25 cellular contexts compared by ENCODE assay signal in the genomic region with DNA sequence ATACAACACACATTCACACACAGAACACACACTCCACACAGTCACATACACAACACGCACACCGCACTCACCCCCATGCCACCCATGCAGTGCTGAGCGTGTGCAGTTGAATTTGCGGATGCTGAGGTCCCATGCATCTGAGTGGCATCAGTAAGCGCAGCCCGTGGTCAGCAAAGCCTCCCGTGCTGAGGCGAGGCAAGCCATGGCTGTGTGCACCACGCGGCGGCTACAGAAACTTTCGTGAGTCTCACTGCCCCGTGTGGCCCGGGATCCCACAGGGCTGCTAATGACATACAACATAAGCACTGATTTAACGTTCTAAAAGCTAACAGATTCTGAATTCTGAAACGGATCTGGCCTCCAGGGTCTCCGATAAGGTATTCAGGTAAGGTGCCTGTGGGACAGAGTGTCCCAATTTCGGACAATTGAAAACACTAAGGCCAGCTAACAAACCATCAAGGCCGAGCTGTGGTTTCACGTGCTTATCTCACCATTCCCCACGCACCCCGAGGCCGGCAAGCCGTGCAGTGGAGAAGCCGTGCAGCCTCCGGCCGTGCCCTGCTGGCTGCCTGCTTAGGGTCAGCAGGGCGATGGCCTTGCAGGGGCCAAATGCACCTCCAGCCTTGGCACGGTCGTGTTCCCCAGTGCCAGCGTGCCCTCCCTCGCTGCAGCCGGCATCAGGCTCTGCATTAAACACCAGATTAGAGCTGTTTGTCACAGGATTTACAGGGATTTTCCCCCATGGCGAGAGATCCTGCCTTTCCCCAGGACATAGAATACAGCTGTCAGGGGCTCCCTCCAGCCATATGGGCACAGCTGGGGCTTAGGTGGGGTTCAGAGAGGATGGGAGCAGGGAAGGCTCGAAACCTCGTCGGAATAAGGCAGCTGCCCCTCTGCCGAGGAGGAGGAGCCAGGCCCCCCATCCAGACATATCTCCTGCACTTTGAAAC.
DNase-seq lines count a peak whose midpoint lies in the region; ATAC-seq and TF ChIP-seq lines count a peak whose summit lies in the region.
"Had no signal": no experiment of that assay in that cellular context is flagged by ENCODE, and none has a peak within 500 bp of the region (broad histone marks: within the 10 kb centered on the region; RNA-seq: fewer than 3 reads in every experiment).

No MANE protein-coding gene starts in this region.

- H2AFZ ChIP-seq in SK-N-SH (ENCODE audit: low read depth): no peak overlapping the region
- no peak overlapping the region for H2AFZ ChIP-seq in neuronal stem cell (ENCODE audit: low read length)

- TF ChIP-seq CTCF in SK-N-SH (IDR thresholded peaks at IDR 0.05): no peak

- peaks cover 8% of the 10 kb centered on the region for H3K79me1 ChIP-seq in neuronal stem cell (ENCODE audit: low read depth, low read length)

- POLR2A ChIA-PET in SK-N-SH (lab: Yijun Ruan, JAX): no interaction called here
- POLR2A ChIA-PET in activated CD8-positive, alpha-beta T cell treated with anti-CD3 and anti-CD28 coated beads, Interleukin-2, amount 10 ng/mL, durations not matched to agents 7 days and 5 days (lab: Charles Lee): no interaction called here

- H3K9me2 ChIP-seq in SK-N-SH: no peaks in the 10 kb centered on the region

- H3K18ac ChIP-seq in neuronal stem cell (ENCODE audit: low read length): peak overlapping the region; percentile 84

- H3K9me3 Mint-ChIP-seq in activated CD8-positive, alpha-beta T cell treated with anti-CD3 and anti-CD28 coated beads, Interleukin-2, amount 10 ng/mL, durations not matched to agents 7 days and 5 days (ENCODE audit: insufficient read depth): no peaks in the 10 kb centered on the region
- H3K9me3 Mint-ChIP-seq: activated naive CD8-positive, alpha-beta T cell treated with anti-CD3 and anti-CD28 coated beads, Interleukin-2, amount 50 U/mL, for 24 hours; natural killer cell treated with Interleukin-12 subunit alpha and Interleukin-12 subunit beta and Interleukin-15 and Interleukin-18, amount 100 ng/mL, for 72 hours had no signal

- H2BK120ac ChIP-seq in neuronal stem cell (ENCODE audit: low read depth, low read length): no peak overlapping the region

- no peak for TF ChIP-seq RAD21 in SK-N-SH (IDR thresholded peaks at IDR 0.05; ENCODE audit: low read length)

- H3K14ac ChIP-seq in neuronal stem cell (ENCODE audit: low read length): peak overlapping the region; percentile 63

- no peaks in the 10 kb centered on the region for H3K4me1 ChIP-seq in SK-N-SH (ENCODE audit: control insufficient read depth in 1 of 2, insufficient read depth in 2 of 2, low read depth in 1 of 2, low read length in 1 of 2)
- H3K4me1 ChIP-seq in neuronal stem cell (ENCODE audit: control insufficient read depth in 2 of 2, insufficient read depth in 1 of 2, low read depth in 1 of 2, low read length in 2 of 2): peaks cover 0 to 12% of the 10 kb centered on the region in 2 donors

- no peak overlapping the region for H3K4me3 Mint-ChIP-seq in activated CD8-positive, alpha-beta T cell treated with anti-CD3 and anti-CD28 coated beads, Interleukin-2, amount 10 ng/mL, durations not matched to agents 7 days and 5 days
- H3K4me3 Mint-ChIP-seq: activated naive CD8-positive, alpha-beta T cell treated with anti-CD3 and anti-CD28 coated beads, Interleukin-2, amount 50 U/mL, for 24 hours; CD4-positive, CD25-positive, alpha-beta regulatory T cell; natural killer cell treated with Interleukin-12 subunit alpha and Interleukin-12 subunit beta and Interleukin-15 and Interleukin-18, amount 100 ng/mL, for 72 hours; stimulated activated naive B cell treated with anti-CD40 and anti-IgM and Interleukin-4, amounts not matched to agents 10 μg/mL and 1 μg/mL and 100 μg/mL, for 72 hours; T-helper 2 cell treated with Interferon-gamma antibody and Interleukin-4, amounts not matched to agents 5 μg/mL and 100 μg/mL, for 36 hours had no signal

- no peak for TF ChIP-seq EP300 in SK-N-SH (IDR thresholded peaks at IDR 0.05; ENCODE audit: borderline replicate concordance in 1 of 2, low read depth in 1 of 2, low read length in 1 of 2)

- peak overlapping the region; percentile 69 for H2BK15ac ChIP-seq in neuronal stem cell (ENCODE audit: low read length)

- intact Hi-C loops in Right ventricle myocardium superior (cut with DNase I): no loop called here

- peaks cover 51% of the 10 kb centered on the region for H3K27me3 ChIP-seq in SK-N-SH (ENCODE audit: insufficient read depth)
- peaks cover 0 to 13% (median 5%) of the 10 kb centered on the region in 3 experiments for H3K27me3 ChIP-seq in neuronal stem cell (ENCODE audit: control insufficient read depth in 3 of 3, insufficient read depth in 3 of 3, low read depth in 1 of 3, low read length in 3 of 3)
- H3K27me3 ChIP-seq: body of pancreas, ovary had no signal

- no peaks in the 10 kb centered on the region for H4K20me1 ChIP-seq in SK-N-SH (ENCODE audit: insufficient read depth)

- no peak overlapping the region for H3K27ac Mint-ChIP-seq in activated CD8-positive, alpha-beta T cell treated with anti-CD3 and anti-CD28 coated beads, Interleukin-2, amount 10 ng/mL, durations not matched to agents 7 days and 5 days
- H3K27ac Mint-ChIP-seq: activated naive CD8-positive, alpha-beta T cell treated with anti-CD3 and anti-CD28 coated beads, Interleukin-2, amount 50 U/mL, for 24 hours; CD4-positive, CD25-positive, alpha-beta regulatory T cell; natural killer cell treated with Interleukin-12 subunit alpha and Interleukin-12 subunit beta and Interleukin-15 and Interleukin-18, amount 100 ng/mL, for 72 hours; stimulated activated naive B cell treated with anti-CD40 and anti-IgM and Interleukin-4, amounts not matched to agents 10 μg/mL and 1 μg/mL and 100 μg/mL, for 72 hours; T-helper 2 cell treated with Interferon-gamma antibody and Interleukin-4, amounts not matched to agents 5 μg/mL and 100 μg/mL, for 36 hours had no signal

- no peaks in the 10 kb centered on the region for H3K36me3 Mint-ChIP-seq in activated CD8-positive, alpha-beta T cell treated with anti-CD3 and anti-CD28 coated beads, Interleukin-2, amount 10 ng/mL, durations not matched to agents 7 days and 5 days (ENCODE audit: low read depth)
- H3K36me3 Mint-ChIP-seq: CD4-positive, CD25-positive, alpha-beta regulatory T cell; natural killer cell treated with Interleukin-12 subunit alpha and Interleukin-12 subunit beta and Interleukin-15 and Interleukin-18, amount 100 ng/mL, for 72 hours had no signal

- H2AK5ac ChIP-seq in neuronal stem cell (ENCODE audit: low read depth, low read length): peak overlapping the region; percentile 76

- no peaks in the 10 kb centered on the region for H3K36me3 ChIP-seq in SK-N-SH (replicated peaks in 1 of 2; ENCODE audit: control insufficient read depth in 1 of 2, insufficient read depth in 2 of 2, low read length in 1 of 2)
- H3K36me3 ChIP-seq in neuronal stem cell (replicated peaks in 1 of 2; ENCODE audit: control insufficient read depth in 2 of 2, insufficient read depth in 2 of 2, low read length in 2 of 2): peaks cover 0 to 2% of the 10 kb centered on the region in 2 donors
- H3K36me3 ChIP-seq: ovary, suprapubic skin had no signal

- H3K27ac ChIP-seq in SK-N-SH (ENCODE audit: low read depth in 2 of 2, low read length in 1 of 2): no peak overlapping the region
- no peak overlapping the region for H3K27ac ChIP-seq in neuronal stem cell (replicated peaks; ENCODE audit: low read length)
- H3K27ac ChIP-seq: body of pancreas, ovary, suprapubic skin had no signal

- H3K23ac ChIP-seq in neuronal stem cell (ENCODE audit: low read depth, low read length, poor library complexity): peak overlapping the region; percentile 87

- H3F3A ChIP-seq in SK-N-SH (replicated peaks; ENCODE audit: insufficient read depth): no peaks in the 10 kb centered on the region

- H3K4me2 ChIP-seq in SK-N-SH (no peak overlapping the region), neuronal stem cell (ENCODE audit: insufficient read depth, low read length, poor library complexity, severe bottlenecking) (no peak overlapping the region)

- no peaks in the 10 kb centered on the region for H3K4me1 Mint-ChIP-seq in activated CD8-positive, alpha-beta T cell treated with anti-CD3 and anti-CD28 coated beads, Interleukin-2, amount 10 ng/mL, durations not matched to agents 7 days and 5 days (ENCODE audit: low read depth)
- H3K4me1 Mint-ChIP-seq: activated naive CD8-positive, alpha-beta T cell treated with anti-CD3 and anti-CD28 coated beads, Interleukin-2, amount 50 U/mL, for 24 hours; CD4-positive, CD25-positive, alpha-beta regulatory T cell; stimulated activated naive B cell treated with anti-CD40 and anti-IgM and Interleukin-4, amounts not matched to agents 10 μg/mL and 1 μg/mL and 100 μg/mL, for 72 hours had no signal

- H4K91ac ChIP-seq in neuronal stem cell (ENCODE audit: low read depth, low read length, poor library complexity): no peak overlapping the region

- 21% methylated on average over 15 of the region's 38 CpGs for WGBS in SK-N-SH (ENCODE audit: low lambda C conversion rate)
- WGBS in neuronal stem cell (ENCODE audit: extremely low coverage in 2 of 2, insufficient read length in 2 of 2, insufficient replicate concordance in 1 of 2), 2 donors: no CpG with 5 or more reads among the region's 38 CpGs

- no peak for DNase-seq in SK-N-SH
- no peak for DNase-seq in Right ventricle myocardium superior
- no peak for DNase-seq in neuronal stem cell (ENCODE audit: low spot score)
- no peak for DNase-seq in activated naive CD4-positive, alpha-beta T cell treated with Interleukin-2 at 50 U/mL for 16 hours
- no peak for DNase-seq in activated CD8-positive, alpha-beta T cell treated with anti-CD3 and anti-CD28 coated beads, Interleukin-2, amount 10 ng/mL, durations not matched to agents 7 days and 5 days
- DNase-seq: 8988T; activated CD4-positive, alpha-beta T cell treated with anti-CD3 and anti-CD28 coated beads for 48 hours; activated gamma-delta T cell treated with Interleukin-2 at 50 U/mL for 16 hours; activated naive CD8-positive, alpha-beta T cell treated with anti-CD3 and anti-CD28 coated beads, Interleukin-2, amount 50 U/mL, for 24 hours; activated T-cell treated with anti-CD3 and anti-CD28 coated beads, Interleukin-2, amount 50 U/mL, for 1 hour; CD4-positive, CD25-positive, alpha-beta regulatory T cell; cerebellar nuclear complex; islet precursor cell; NCI-H2029 treated with DMSO at 0.1 percent for 48 hours; NCI-H2227 treated with DMSO at 0.1 percent for 48 hours; NCI-H774; stimulated activated naive B cell treated with anti-CD40 and anti-IgM and Interleukin-4, amounts not matched to agents 10 μg/mL and 1 μg/mL and 100 μg/mL, for 72 hours had no signal

- H3K9me3 ChIP-seq in SK-N-SH: no peaks in the 10 kb centered on the region
- H3K9me3 ChIP-seq in neuronal stem cell (replicated peaks in 1 of 2; ENCODE audit: control insufficient read depth in 2 of 2, insufficient read depth in 1 of 2, low read depth in 1 of 2, low read length in 2 of 2): peaks cover 0 to 16% of the 10 kb centered on the region in 2 donors
- H3K9me3 ChIP-seq: body of pancreas, ovary, suprapubic skin had no signal

- H3K9ac ChIP-seq in SK-N-SH (no peak overlapping the region), neuronal stem cell (ENCODE audit: low read depth, low read length, poor library complexity) (peak overlapping the region; percentile 82)

- H3K4me3 ChIP-seq in SK-N-SH (ENCODE audit: low read depth in 2 of 2, low read length in 1 of 2) (no peak overlapping the region), neuronal stem cell (ENCODE audit: low read length in 2 of 2) (no peak overlapping the region)
- H3K4me3 ChIP-seq: body of pancreas, ovary, suprapubic skin had no signal

- CTCF ChIA-PET in SK-N-SH (lab: Yijun Ruan, JAX): no interaction called here
- CTCF ChIA-PET in activated CD8-positive, alpha-beta T cell treated with anti-CD3 and anti-CD28 coated beads, Interleukin-2, amount 10 ng/mL, durations not matched to agents 7 days and 5 days (lab: Charles Lee): no interaction called here

- peak overlapping the region; percentile 69 for H2BK12ac ChIP-seq in neuronal stem cell (ENCODE audit: low read length)

- H4K8ac ChIP-seq in neuronal stem cell (ENCODE audit: low read depth, low read length): peak overlapping the region; percentile 75

- peak overlapping the region; percentile 97 for H3K4ac ChIP-seq in neuronal stem cell (ENCODE audit: low read length)

- no peaks in the 10 kb centered on the region for H3K79me2 ChIP-seq in SK-N-SH (ENCODE audit: insufficient read depth)

- H3K27me3 Mint-ChIP-seq in activated CD8-positive, alpha-beta T cell treated with anti-CD3 and anti-CD28 coated beads, Interleukin-2, amount 10 ng/mL, durations not matched to agents 7 days and 5 days (ENCODE audit: low read depth): no peaks in the 10 kb centered on the region
- H3K27me3 Mint-ChIP-seq: CD4-positive, CD25-positive, alpha-beta regulatory T cell had no signal

- peak; percentile 39 for ATAC-seq in SK-N-SH treated with all-trans-retinoic acid at 6 μM for 48 hours
- peak; percentile 63 for ATAC-seq in Right ventricle myocardium superior (ENCODE audit: poor library complexity)
- ATAC-seq in activated CD8-positive, alpha-beta T cell treated with anti-CD3 and anti-CD28 coated beads, Interleukin-2, amount 10 ng/mL, durations not matched to agents 7 days and 5 days: no peak
- no peak for ATAC-seq in HG03135 (IDR thresholded peaks at IDR 0.05; ENCODE audit: unreplicated experiment)
- ATAC-seq in GM19455 (IDR thresholded peaks at IDR 0.05; ENCODE audit: unreplicated experiment): no peak
- ATAC-seq: activated naive CD8-positive, alpha-beta T cell treated with anti-CD3 and anti-CD28 coated beads, Interleukin-2, amount 50 U/mL, for 24 hours; natural killer cell treated with Interleukin-12 subunit alpha and Interleukin-12 subunit beta and Interleukin-15 and Interleukin-18, amount 100 ng/mL, for 72 hours; stimulated activated naive B cell treated with anti-CD40 and anti-IgM and Interleukin-4, amounts not matched to agents 10 μg/mL and 1 μg/mL and 100 μg/mL, for 72 hours had no signal

- peak overlapping the region; percentile 16 for H2BK5ac ChIP-seq in neuronal stem cell (ENCODE audit: low read length)

Comparison
In these comparisons a context has a peak if more than half of its experiments do, and no peak if none do; other contexts are left out.
1. ATAC-seq: peak in SK-N-SH treated with all-trans-retinoic acid at 6 μM for 48 hours (single experiment) and Right ventricle myocardium superior (single experiment); none in activated CD8-positive, alpha-beta T cell treated with anti-CD3 and anti-CD28 coated beads, Interleukin-2, amount 10 ng/mL, durations not matched to agents 7 days and 5 days (single experiment), HG03135 (single experiment) and GM19455 (single experiment).